In genomic region chr11:8766043-8766992, GRCh38 we compare ENCODE assay signal across 13 cellular contexts.
DNase-seq lines count a peak whose midpoint lies in the region; ATAC-seq and TF ChIP-seq lines count a peak whose summit lies in the region.
"Had no signal": no experiment of that assay in that cellular context is flagged by ENCODE, and none has a peak within 500 bp of the region (broad histone marks: within the 10 kb centered on the region; RNA-seq: fewer than 3 reads in every experiment).

No MANE protein-coding gene starts in this region.

- ATAC-seq in RWPE2 (ENCODE audit: low read depth) (no peak), HG02973 (IDR thresholded peaks at IDR 0.05; ENCODE audit: unreplicated experiment) (no peak)

- 69 to 71% methylated on average over 6 to 8 of the region's 8 CpGs for WGBS in endodermal cell (ENCODE audit: insufficient coverage in 1 of 2, insufficient read length in 1 of 2), 2 experiments
- 82 to 100% methylated on average over 3 to 8 of the region's 8 CpGs for WGBS in transverse colon (ENCODE audit: low coverage in 1 of 2), 2 donors

- H3K4me3 ChIP-seq in RWPE2 (ENCODE audit: severe bottlenecking), result no peak overlapping the region
- H3K4me3 ChIP-seq in endodermal cell (ENCODE audit: low read length), result no peak overlapping the region
- H3K4me3 ChIP-seq in transverse colon, result no peak overlapping the region
- H3K4me3 ChIP-seq: PC-9 had no signal

- H3K4me3 Mint-ChIP-seq in endodermal cell, result no peak overlapping the region
- H3K4me3 Mint-ChIP-seq in mesothelial cell of epicardium, result no peak overlapping the region

- H3K36me3 ChIP-seq in RWPE2 (ENCODE audit: low read depth) (peaks cover 14% of the 10 kb centered on the region), endodermal cell (ENCODE audit: control insufficient read depth, insufficient read depth, low read length) (peaks cover 56% of the 10 kb centered on the region), transverse colon (no peaks in the 10 kb centered on the region)

- no peak overlapping the region for H3K9ac ChIP-seq in endodermal cell (ENCODE audit: extremely low read depth, low read length, poor library complexity, severe bottlenecking)

- H3K27me3 ChIP-seq in RWPE2 (ENCODE audit: insufficient read depth, poor library complexity, severe bottlenecking) (no peaks in the 10 kb centered on the region), endodermal cell (ENCODE audit: control insufficient read depth, insufficient read depth, low read length, poor library complexity, severe bottlenecking) (no peaks in the 10 kb centered on the region), transverse colon (no peaks in the 10 kb centered on the region)

- no peak for TF ChIP-seq CTCF in RWPE2 (IDR thresholded peaks at IDR 0.05; ENCODE audit: poor library complexity, severe bottlenecking)
- peak; percentile 60 for TF ChIP-seq CTCF in endodermal cell (conservative IDR thresholded peaks at IDR 0.05)
- TF ChIP-seq CTCF in mesothelial cell of epicardium (IDR thresholded peaks at IDR 0.05; ENCODE audit: unreplicated experiment), result no peak
- TF ChIP-seq CTCF in transverse colon (IDR thresholded peaks at IDR 0.05), result no peak

- H3K27ac Mint-ChIP-seq in endodermal cell, result peak overlapping the region; percentile 76
- H3K27ac Mint-ChIP-seq in mesothelial cell of epicardium, result peak overlapping the region; percentile 26

- TF ChIP-seq EP300 in transverse colon (IDR thresholded peaks at IDR 0.05; ENCODE audit: low read depth), result no peak

- no peak for TF ChIP-seq POLR2A in transverse colon (IDR thresholded peaks at IDR 0.05)

- intact Hi-C loops in transverse colon (cut with DNase I; ENCODE audit: low total_unique reads), result no loop called here

- in situ Hi-C loops in transverse colon (cut with MboI; ENCODE audit: low pct_ligation_motif_present in 1 of 4, low pct_unique_long_range_greater_than_20kb in 1 of 4, low sequenced_read_pairs in 3 of 4), result no loop called here

- no peaks in the 10 kb centered on the region for H3K27me3 Mint-ChIP-seq in endodermal cell (ENCODE audit: insufficient read depth)
- no peaks in the 10 kb centered on the region for H3K27me3 Mint-ChIP-seq in mesothelial cell of epicardium (ENCODE audit: low read depth)

- H3K4me1 ChIP-seq in RWPE2 (ENCODE audit: insufficient read depth, poor library complexity, severe bottlenecking) (peaks cover 51% of the 10 kb centered on the region), endodermal cell (ENCODE audit: control insufficient read depth, insufficient read depth, low read length) (peaks cover 14% of the 10 kb centered on the region), transverse colon (peaks cover 18 to 62% (median 25%) of the 10 kb centered on the region in 4 donors)

- H3K27ac ChIP-seq in RWPE2 (ENCODE audit: poor library complexity, severe bottlenecking) (peak overlapping the region; percentile 78), endodermal cell (ENCODE audit: low read depth, low read length) (peak overlapping the region; percentile 50), transverse colon (peak overlapping the region; percentile 68 to 83 (median 75))
- H3K27ac ChIP-seq: HL-60 had no signal

- H3K36me3 Mint-ChIP-seq in endodermal cell (ENCODE audit: low read depth) (peaks cover 3% of the 10 kb centered on the region), mesothelial cell of epicardium (no peaks in the 10 kb centered on the region)

- H3K9me3 ChIP-seq in RWPE2 (ENCODE audit: severe bottlenecking) (no peaks in the 10 kb centered on the region), endodermal cell (ENCODE audit: control insufficient read depth, low read length) (no peaks in the 10 kb centered on the region), transverse colon (no peaks in the 10 kb centered on the region)

- DNase-seq in RWPE2 (ENCODE audit: low spot score), result no peak
- DNase-seq in endodermal cell, result peak; percentile 70
- no peak for DNase-seq in mesothelial cell of epicardium (ENCODE audit: low spot score in 2 of 2, unreplicated experiment in 2 of 2)
- no peak for DNase-seq in transverse colon
- no peak for DNase-seq in midbrain (lab: John Stamatoyannopoulos, UW)
- DNase-seq in medulla oblongata (ENCODE audit: extremely low spot score), result no peak
- no peak for DNase-seq in SW 1271 (lab: John Stamatoyannopoulos, UW)
- DNase-seq: activated CD4-positive, alpha-beta T cell treated with anti-CD3 and anti-CD28 coated beads for 1 hour; DMS79 treated with DMSO at 0.1 percent for 48 hours; NCI-H187 treated with DMSO at 0.1 percent for 48 hours had no signal

- H3K4me1 Mint-ChIP-seq in endodermal cell (peaks cover 35% of the 10 kb centered on the region), mesothelial cell of epicardium (peaks cover 13% of the 10 kb centered on the region)

- no peaks in the 10 kb centered on the region for H3K9me3 Mint-ChIP-seq in endodermal cell
- no peaks in the 10 kb centered on the region for H3K9me3 Mint-ChIP-seq in mesothelial cell of epicardium
